Comparison of ENCODE assay signal across 13 cellular contexts in the genomic region with DNA sequence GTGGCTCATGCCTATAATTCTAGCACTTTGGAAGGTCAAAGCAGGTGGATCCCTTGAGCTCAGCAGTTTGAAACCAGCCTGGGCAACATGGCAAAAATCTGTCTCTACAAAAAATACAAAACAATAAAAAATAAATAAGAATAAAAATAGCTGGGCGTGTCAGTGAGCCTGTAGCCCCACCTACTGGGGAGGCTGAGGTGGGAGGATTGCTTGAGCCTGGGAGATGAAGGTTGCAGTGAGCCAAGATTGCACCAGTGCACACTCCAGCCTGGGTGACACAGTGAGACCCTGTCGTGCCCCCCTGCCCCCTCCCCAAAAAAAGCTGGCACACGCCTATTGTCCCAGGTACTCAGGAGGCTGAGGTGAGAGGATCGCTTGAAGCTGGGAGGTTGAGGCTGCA. TPM values are rescaled to one million over a fixed set of nuclear protein-coding genes. Genes with fewer than 3 reads are reported as not detected.
DNase-seq lines count a peak whose midpoint lies in the region; ATAC-seq and TF ChIP-seq lines count a peak whose summit lies in the region.
"Had no signal": no experiment of that assay in that cellular context is flagged by ENCODE, and none has a peak within 500 bp of the region (broad histone marks: within the 10 kb centered on the region; RNA-seq: fewer than 3 reads in every experiment).

No MANE protein-coding gene starts in this region.

- WGBS in heart right ventricle, 2 donors: 81 to 92% methylated on average over 4 of the region's 4 CpGs
- 100% methylated on average over 3 of the region's 4 CpGs for whole genome bisulfite sequencing in mesenchymal stem cell

- peaks cover 2% of the 10 kb centered on the region for H3K4me1 Mint-ChIP-seq in glutamatergic neuron (ENCODE audit: low read depth, unreplicated experiment)
- H3K4me1 Mint-ChIP-seq: central memory CD8-positive, alpha-beta T cell had no signal

- no peak overlapping the region for H3K27ac Mint-ChIP-seq in glutamatergic neuron (ENCODE audit: unreplicated experiment)
- H3K27ac Mint-ChIP-seq: T-cell had no signal

- no peak overlapping the region for H3K23ac ChIP-seq in mesenchymal stem cell (ENCODE audit: low read length in 2 of 2)

- no peaks in the 10 kb centered on the region for H3K4me1 ChIP-seq in BE2C
- peaks cover 9% of the 10 kb centered on the region for H3K4me1 ChIP-seq in RWPE2 (ENCODE audit: insufficient read depth, poor library complexity, severe bottlenecking)
- H3K4me1 ChIP-seq in heart right ventricle: peaks cover 0 to 10% (median 0%) of the 10 kb centered on the region in 9 donors
- no peaks in the 10 kb centered on the region for H3K4me1 ChIP-seq in mesenchymal stem cell (ENCODE audit: control insufficient read depth, insufficient read depth, low read depth, low read length)
- H3K4me1 ChIP-seq: left lung, parathyroid adenoma had no signal

- no peak overlapping the region for H3K14ac ChIP-seq in mesenchymal stem cell (ENCODE audit: low read length in 2 of 2)

- H3K9ac ChIP-seq in mesenchymal stem cell (ENCODE audit: low read length): no peak overlapping the region
- H3K9ac ChIP-seq: parathyroid adenoma had no signal

- no peak overlapping the region for H2BK15ac ChIP-seq in mesenchymal stem cell (ENCODE audit: low read depth, poor library complexity, severe bottlenecking)

- H2BK12ac ChIP-seq in mesenchymal stem cell (ENCODE audit: low read length in 2 of 2): no peak overlapping the region

- peak; percentile 40 for TF ChIP-seq CTCF in BE2C (IDR thresholded peaks at IDR 0.05; ENCODE audit: low read depth, low read length)
- TF ChIP-seq CTCF in GM10266 (IDR thresholded peaks at IDR 0.05; ENCODE audit: control insufficient read depth, insufficient read depth, low read depth, missing control alignments): peak; percentile 34
- peak; percentile 43 for TF ChIP-seq CTCF in RWPE2 (IDR thresholded peaks at IDR 0.05; ENCODE audit: poor library complexity, severe bottlenecking)
- TF ChIP-seq CTCF in foreskin fibroblast (IDR thresholded peaks at IDR 0.05; ENCODE audit: low read depth, low read length): peak; percentile 16
- TF ChIP-seq CTCF in heart right ventricle (IDR thresholded peaks at IDR 0.05): peak in 3 of 9 donors; percentile 5 to 32 (median 16)
- no peak for TF ChIP-seq CTCF in glutamatergic neuron (IDR thresholded peaks at IDR 0.05; ENCODE audit: partially characterized antibody, unreplicated experiment)

- H3K9me3 Mint-ChIP-seq in glutamatergic neuron (ENCODE audit: unreplicated experiment): no peaks in the 10 kb centered on the region
- H3K9me3 Mint-ChIP-seq: central memory CD8-positive, alpha-beta T cell; T-cell had no signal

- no peak overlapping the region for H2AK5ac ChIP-seq in mesenchymal stem cell (ENCODE audit: low read length, severe bottlenecking)

- H4K8ac ChIP-seq in mesenchymal stem cell (ENCODE audit: low read length): no peak overlapping the region

- H2AFZ ChIP-seq in mesenchymal stem cell (ENCODE audit: low read depth, low read length): no peak overlapping the region
- H2AFZ ChIP-seq: parathyroid adenoma had no signal

- no peak overlapping the region for H3K18ac ChIP-seq in mesenchymal stem cell (ENCODE audit: low read depth in 1 of 2, low read length in 2 of 2)

- H3K36me3 Mint-ChIP-seq in glutamatergic neuron (ENCODE audit: unreplicated experiment): no peaks in the 10 kb centered on the region
- H3K36me3 Mint-ChIP-seq: T-cell had no signal

- H3K4me3 Mint-ChIP-seq in glutamatergic neuron (ENCODE audit: unreplicated experiment): no peak overlapping the region
- H3K4me3 Mint-ChIP-seq: central memory CD8-positive, alpha-beta T cell; T-cell had no signal

- H3K9me3 ChIP-seq in BE2C (no peaks in the 10 kb centered on the region), RWPE2 (ENCODE audit: severe bottlenecking) (no peaks in the 10 kb centered on the region), heart right ventricle (no peaks in the 10 kb centered on the region), mesenchymal stem cell (ENCODE audit: control insufficient read depth, low read length) (no peaks in the 10 kb centered on the region)
- H3K9me3 ChIP-seq: left lung had no signal

- ATAC-seq in RWPE2 (ENCODE audit: low read depth) (no peak), heart right ventricle (no peak)
- ATAC-seq: left lung, T-cell had no signal

- no peaks in the 10 kb centered on the region for H3K27me3 ChIP-seq in BE2C
- no peaks in the 10 kb centered on the region for H3K27me3 ChIP-seq in RWPE2 (ENCODE audit: insufficient read depth, poor library complexity, severe bottlenecking)
- H3K27me3 ChIP-seq in heart right ventricle: peaks cover 0 to 24% (median 6%) of the 10 kb centered on the region in 7 donors
- H3K27me3 ChIP-seq in mesenchymal stem cell (ENCODE audit: control insufficient read depth in 1 of 2, insufficient read depth in 1 of 2, low read length in 2 of 2): peaks cover 0 to 13% of the 10 kb centered on the region in 2 experiments
- H3K27me3 ChIP-seq: left lung had no signal

- H3K4me3 ChIP-seq in BE2C (ENCODE audit: low read depth, low read length) (no peak overlapping the region), RWPE2 (ENCODE audit: severe bottlenecking) (no peak overlapping the region), foreskin fibroblast (ENCODE audit: low read depth in 1 of 2, low read length in 2 of 2) (no peak overlapping the region), heart right ventricle (no peak overlapping the region), mesenchymal stem cell (ENCODE audit: insufficient read depth in 1 of 2, low read depth in 1 of 2, low read length in 2 of 2) (no peak overlapping the region)
- H3K4me3 ChIP-seq: left lung had no signal

- intact Hi-C loops in heart right ventricle (cut with DNase I) (no loop called here), posterior cingulate gyrus (cut with DNase I) (no loop called here)

- no peaks in the 10 kb centered on the region for H3K27me3 Mint-ChIP-seq in glutamatergic neuron (ENCODE audit: unreplicated experiment)

- H2BK120ac ChIP-seq in mesenchymal stem cell (ENCODE audit: low read depth, low read length): no peak overlapping the region

- no peaks in the 10 kb centered on the region for H3K79me1 ChIP-seq in mesenchymal stem cell (replicated peaks; ENCODE audit: low read length, poor library complexity, severe bottlenecking)

- H4K91ac ChIP-seq in mesenchymal stem cell (ENCODE audit: low read length): no peak overlapping the region

- no peak overlapping the region for H3K4me2 ChIP-seq in mesenchymal stem cell (ENCODE audit: low read length, poor library complexity, severe bottlenecking)

- no peak overlapping the region for H2BK5ac ChIP-seq in mesenchymal stem cell (ENCODE audit: low read depth, low read length, poor library complexity, severe bottlenecking)

- H3K36me3 ChIP-seq in BE2C: no peaks in the 10 kb centered on the region
- H3K36me3 ChIP-seq in RWPE2 (ENCODE audit: low read depth): no peaks in the 10 kb centered on the region
- no peaks in the 10 kb centered on the region for H3K36me3 ChIP-seq in heart right ventricle
- no peaks in the 10 kb centered on the region for H3K36me3 ChIP-seq in mesenchymal stem cell (ENCODE audit: control insufficient read depth in 1 of 2, insufficient read depth in 2 of 2, low read depth in 1 of 2, low read length in 2 of 2)
- H3K36me3 ChIP-seq: left lung had no signal

- H3K4ac ChIP-seq in mesenchymal stem cell (ENCODE audit: low read depth in 1 of 2, low read length in 2 of 2): no peak overlapping the region

- H3K27ac ChIP-seq in RWPE2 (ENCODE audit: poor library complexity, severe bottlenecking) (no peak overlapping the region), heart right ventricle (no peak overlapping the region), mesenchymal stem cell (ENCODE audit: low read length, poor library complexity, severe bottlenecking) (no peak overlapping the region)
- H3K27ac ChIP-seq: left lung, parathyroid adenoma had no signal

- no peak for DNase-seq in BE2C
- no peak for DNase-seq in GM10266 (ENCODE audit: extremely low spot score)
- no peak for DNase-seq in RWPE2 (ENCODE audit: low spot score)
- no peak for DNase-seq in foreskin fibroblast
- no peak for DNase-seq in heart right ventricle
- no peak for DNase-seq in glutamatergic neuron
- no peak for DNase-seq in mesenchymal stem cell
- DNase-seq in posterior cingulate gyrus: no peak
- DNase-seq: left lung, NCI-H526 treated with DMSO at 0.1 percent for 48 hours had no signal

RNA-seq across cellular contexts. Expression of a gene that starts 35.1 kb away (rescaled TPM):
- 38.8 TPM for polyA plus RNA-seq in BE2C (2012; ENCODE audit: insufficient read depth, insufficient read length, low read depth)
- total RNA-seq in heart right ventricle: 10 to 100 TPM; 13.8 to 25.6 (median 17.8) TPM
- 1 to 10 TPM; 6.0 to 6.6 TPM for polyA plus RNA-seq in heart right ventricle
- total RNA-seq in glutamatergic neuron (ENCODE audit: unreplicated experiment): 89.8 TPM
- polyA plus RNA-seq in mesenchymal stem cell (2013, experiment 1 of 2): 21.2 TPM
- polyA plus RNA-seq in mesenchymal stem cell (2013, experiment 2 of 2): 21.6 TPM
